ENCODE assay signal across 10 cellular contexts in genomic region chr17:50689956-50690886, GRCh38. TPM values are rescaled to one million over a fixed set of nuclear protein-coding genes. Genes with fewer than 3 reads are reported as not detected.
DNase-seq lines count a peak whose midpoint lies in the region; ATAC-seq, FAIRE-seq and TF ChIP-seq lines count a peak whose summit lies in the region.
"Had no signal": no experiment of that assay in that cellular context is flagged by ENCODE, and none has a peak within 500 bp of the region (broad histone marks: within the 10 kb centered on the region; RNA-seq: fewer than 3 reads in every experiment).

No MANE protein-coding gene starts in this region.

- no peaks in the 10 kb centered on the region for H3K27me3 ChIP-seq in PC-9 (ENCODE audit: insufficient read depth, low read depth)
- H3K27me3 ChIP-seq in endothelial cell of umbilical vein (ENCODE audit: control insufficient read depth in 2 of 2, insufficient read depth in 2 of 2, low read length in 2 of 2), result no peaks in the 10 kb centered on the region
- no peaks in the 10 kb centered on the region for H3K27me3 ChIP-seq in neural progenitor cell
- no peaks in the 10 kb centered on the region for H3K27me3 ChIP-seq in tibial nerve

- H3K4me1 Mint-ChIP-seq in neural progenitor cell, result peaks cover 71% of the 10 kb centered on the region

- H3K9me1 ChIP-seq in endothelial cell of umbilical vein (replicated peaks; ENCODE audit: control insufficient read depth, extremely low read depth, insufficient read depth, low read length), result no peaks in the 10 kb centered on the region

- intact Hi-C loops in PC-9 (cut with micrococcal nuclease; ENCODE audit: unreplicated experiment), result loop anchor here (10.0 kb wide), 1 partner anchor 485 kb away; the partner anchor contains the start of gene COL1A1
- intact Hi-C loops in endothelial cell of umbilical vein (cut with micrococcal nuclease), result no loop called here

- TF ChIP-seq EP300 in tibial nerve (IDR thresholded peaks at IDR 0.05), result no peak

- H3K36me3 ChIP-seq in PC-9 (ENCODE audit: low read depth), result peaks cover 55% of the 10 kb centered on the region
- peaks cover 6 to 8% of the 10 kb centered on the region in 2 experiments for H3K36me3 ChIP-seq in endothelial cell of umbilical vein (ENCODE audit: control insufficient read depth in 2 of 2, extremely low read depth in 1 of 2, insufficient read depth in 2 of 2, low read length in 2 of 2)
- peaks cover 5% of the 10 kb centered on the region for H3K36me3 ChIP-seq in neural progenitor cell
- H3K36me3 ChIP-seq in tibial nerve, result peaks cover 0 to 32% (median 0%) of the 10 kb centered on the region in 3 donors

- no peak for FAIRE-seq in endothelial cell of umbilical vein (lab: Jason Lieb, UNC)

- POLR2A ChIA-PET in PC-9 (lab: Charles Lee; ENCODE audit: unreplicated experiment), result interaction anchor here (0.5 kb wide), 2 partner anchors 51 to 59 kb away, joined by 3 to 4 read pairs; no protein-coding TSS in a partner anchor
- POLR2A ChIA-PET in endothelial cell of umbilical vein (lab: Charles Lee), result no interaction called here

- dilution Hi-C loops in endothelial cell of umbilical vein (cut with MboI; ENCODE audit: extremely low pct_ligation_motif_present, low sequenced_read_pairs), result no loop called here

- WGBS in tibial nerve, 2 donors, result 54 to 55% methylated on average over 14 to 18 of the region's 19 CpGs

- H4K20me1 ChIP-seq in PC-9 (ENCODE audit: insufficient read depth), result no peaks in the 10 kb centered on the region; the same call in 1 of the 2 replicates
- no peaks in the 10 kb centered on the region for H4K20me1 ChIP-seq in endothelial cell of umbilical vein (replicated peaks; ENCODE audit: control insufficient read depth, extremely low read depth, insufficient read depth, low read length)
- no peaks in the 10 kb centered on the region for H4K20me1 ChIP-seq in neural progenitor cell (ENCODE audit: low read depth)

- H3K4me3 Mint-ChIP-seq in neural progenitor cell, result peak overlapping the region; percentile 66

- CTCF ChIA-PET in PC-9 (lab: Charles Lee) (no interaction called here), endothelial cell of umbilical vein (lab: Charles Lee) (interaction anchor here (1.9 to 9.9 kb wide), 2 partner anchors 64 to 140 kb away, joined by 6 to 150 read pairs; partner anchors contain the start of gene SPATA20)

- H3K4me2 ChIP-seq in PC-9, result peak overlapping the region; percentile 39
- no peak overlapping the region for H3K4me2 ChIP-seq in endothelial cell of umbilical vein (ENCODE audit: insufficient read depth, low read length)
- peak overlapping the region; percentile 29 for H3K4me2 ChIP-seq in neural progenitor cell

- no peak for TF ChIP-seq CTCF in PC-9 (conservative IDR thresholded peaks at IDR 0.05)
- no peak for TF ChIP-seq CTCF in endothelial cell of umbilical vein (IDR thresholded peaks at IDR 0.05; ENCODE audit: extremely low read depth in 1 of 2, insufficient read depth in 1 of 2, low read depth in 1 of 2, low read length in 2 of 2)
- TF ChIP-seq CTCF in neural progenitor cell (IDR thresholded peaks at IDR 0.05), result no peak
- no peak for TF ChIP-seq CTCF in tibial nerve (IDR thresholded peaks at IDR 0.05)

- H3K9me3 ChIP-seq in PC-9 (ENCODE audit: insufficient read depth, low read depth) (no peaks in the 10 kb centered on the region), endothelial cell of umbilical vein (replicated peaks; ENCODE audit: control insufficient read depth, insufficient read depth, low read length) (no peaks in the 10 kb centered on the region), neural progenitor cell (ENCODE audit: low read depth) (no peaks in the 10 kb centered on the region), tibial nerve (no peaks in the 10 kb centered on the region)

- H3K27ac ChIP-seq in PC-9 (peak overlapping the region; percentile 37; the same call in 1 of the 2 replicates), endothelial cell of umbilical vein (ENCODE audit: insufficient read depth, low read depth, low read length) (no peak overlapping the region), neural progenitor cell (peak overlapping the region; percentile 93), tibial nerve (no peak overlapping the region)

- H3F3A ChIP-seq in PC-9 (ENCODE audit: insufficient read depth, low read depth) (peaks cover 99% of the 10 kb centered on the region), neural progenitor cell (ENCODE audit: low read depth) (peaks cover 57% of the 10 kb centered on the region)

- DNase-seq in D341Med (ENCODE audit: low spot score) (peak; percentile 42), PC-9 (no peak), endothelial cell of umbilical vein (ENCODE audit: low read depth, low spot score) (no peak), neural progenitor cell (ENCODE audit: low spot score) (peak; percentile 96), tibial nerve (ENCODE audit: low spot score in 2 of 2) (no peak)
- DNase-seq in effector CD4-positive, alpha-beta T cell, result no peak
- no peak for DNase-seq in activated naive CD4-positive, alpha-beta T cell treated with Interleukin-2 at 50 U/mL for 16 hours
- DNase-seq: activated T-cell treated with anti-CD3 and anti-CD28 coated beads, Interleukin-2, amount 50 U/mL, for 48 hours; NCI-H526 had no signal

- H3K9me3 Mint-ChIP-seq in neural progenitor cell, result no peaks in the 10 kb centered on the region

- H3K9ac ChIP-seq in endothelial cell of umbilical vein (replicated peaks; ENCODE audit: extremely low read depth, insufficient read depth, low read length), result no peak overlapping the region
- no peak overlapping the region for H3K9ac ChIP-seq in neural progenitor cell

- TF ChIP-seq POLR2A in endothelial cell of umbilical vein (IDR thresholded peaks at IDR 0.05; ENCODE audit: low read depth, low read length) (no peak), tibial nerve (IDR thresholded peaks at IDR 0.05) (no peak)

- H3K79me2 ChIP-seq in PC-9 (ENCODE audit: low read depth) (0 out of 2 replicates have a peak, but pooled peaks cover 5% of the 10 kb centered on the region), endothelial cell of umbilical vein (ENCODE audit: control insufficient read depth, insufficient read depth, low read length) (no peaks in the 10 kb centered on the region), neural progenitor cell (ENCODE audit: low read depth) (no peaks in the 10 kb centered on the region)

- H3K9me2 ChIP-seq in PC-9 (ENCODE audit: insufficient read depth), result no peaks in the 10 kb centered on the region

- H3K4me3 ChIP-seq in PC-9 (no peak overlapping the region), endothelial cell of umbilical vein (replicated peaks in 1 of 3; ENCODE audit: insufficient read depth in 1 of 3, low read depth in 1 of 3, low read length in 3 of 3) (no peak overlapping the region), neural progenitor cell (no peak overlapping the region), tibial nerve (no peak overlapping the region)

- peaks cover 10% of the 10 kb centered on the region for H3K27me3 Mint-ChIP-seq in neural progenitor cell (ENCODE audit: insufficient read depth, low read depth)

- ATAC-seq in HG03135 (IDR thresholded peaks at IDR 0.05; ENCODE audit: unreplicated experiment), result no peak

- BruUV-seq in PC-9 (replicated peaks; lab: Mats Ljungman, UMichigan) (no TSS peak), endothelial cell of umbilical vein (replicated peaks; lab: Mats Ljungman, UMichigan) (no TSS peak)

- peak overlapping the region; percentile 95 for H3K27ac Mint-ChIP-seq in neural progenitor cell

- H3K4me1 ChIP-seq in PC-9 (replicated peaks; ENCODE audit: insufficient read depth) (peaks cover 92% of the 10 kb centered on the region), endothelial cell of umbilical vein (ENCODE audit: control insufficient read depth, extremely low read depth, insufficient read depth, low read length) (peaks cover 3% of the 10 kb centered on the region), neural progenitor cell (peaks cover 35% of the 10 kb centered on the region), tibial nerve (peaks cover 0 to 28% (median 9%) of the 10 kb centered on the region in 4 donors)

- peaks cover 8% of the 10 kb centered on the region for H3K36me3 Mint-ChIP-seq in neural progenitor cell

- H2AFZ ChIP-seq in PC-9, result no peak overlapping the region
- no peak overlapping the region for H2AFZ ChIP-seq in endothelial cell of umbilical vein (ENCODE audit: low read depth, low read length)
- no peak overlapping the region for H2AFZ ChIP-seq in neural progenitor cell (replicated peaks)

RNA-seq across cellular contexts. Expression of gene ANKRD40, which starts 17.5 kb away (rescaled TPM):
- total RNA-seq in PC-9 (2021) (24.4 and 33.5 TPM in 2 replicates), endothelial cell of umbilical vein (55.0 and 56.0 TPM in 2 replicates), neural progenitor cell (ENCODE audit: low replicate concordance) (50.6 and 53.4 TPM in 2 replicates), tibial nerve (10 to 100 TPM; 48.0 to 80.6 (median 55.0) TPM)
- polyA plus RNA-seq in endothelial cell of umbilical vein, result 24.3 and 24.5 TPM in 2 replicates
- polyA plus RNA-seq in endothelial cell of umbilical vein (2011; cell fraction: cytosol; rRNA removed), result 30.6 and 30.7 TPM in 2 replicates
- 30.4 and 39.3 TPM in 2 replicates for polyA plus RNA-seq in endothelial cell of umbilical vein (2011; cell fraction: nucleus; rRNA removed)
- polyA plus RNA-seq in endothelial cell of umbilical vein (2012), result 21.8 and 30.3 TPM in 2 replicates
- 26.8 and 27.1 TPM in 2 replicates for polyA minus RNA-seq in endothelial cell of umbilical vein
- 19.5 TPM for polyA minus RNA-seq in endothelial cell of umbilical vein (2011; cell fraction: cytosol; rRNA and poly(A)+ RNA removed)
- polyA minus RNA-seq in endothelial cell of umbilical vein (2011; cell fraction: nucleus; rRNA and poly(A)+ RNA removed), result 11.1 and 20.3 TPM in 2 replicates

RNA-seq across cellular contexts. Expression of gene LUC7L3, which starts 29.2 kb away (rescaled TPM):
- total RNA-seq in PC-9 (2021) (147 and 212 TPM in 2 replicates), endothelial cell of umbilical vein (111 and 113 TPM in 2 replicates), neural progenitor cell (ENCODE audit: low replicate concordance) (245 and 374 TPM in 2 replicates), tibial nerve (100 to 1,000 TPM in 3 of 4 donors, 10 to 100 TPM in 1; 80.8 to 114 (median 105) TPM)
- polyA plus RNA-seq in endothelial cell of umbilical vein, result 42.3 and 70.9 TPM in 2 replicates
- polyA plus RNA-seq in endothelial cell of umbilical vein (2011; cell fraction: cytosol; rRNA removed), result 43.6 and 47.2 TPM in 2 replicates
- polyA plus RNA-seq in endothelial cell of umbilical vein (2011; cell fraction: nucleus; rRNA removed), result 299 and 437 TPM in 2 replicates
- polyA plus RNA-seq in endothelial cell of umbilical vein (2012), result 108 and 113 TPM in 2 replicates
- 43.9 and 55.7 TPM in 2 replicates for polyA minus RNA-seq in endothelial cell of umbilical vein
- 12.1 TPM for polyA minus RNA-seq in endothelial cell of umbilical vein (2011; cell fraction: cytosol; rRNA and poly(A)+ RNA removed)
- polyA minus RNA-seq in endothelial cell of umbilical vein (2011; cell fraction: nucleus; rRNA and poly(A)+ RNA removed), result 95.7 and 120 TPM in 2 replicates

RNA-seq across cellular contexts. Expression of gene ABCC3, which starts 55.5 kb away (rescaled TPM):
- total RNA-seq in PC-9 (2021), result 221 and 273 TPM in 2 replicates
- total RNA-seq in endothelial cell of umbilical vein, result 1.1 and 2.1 TPM in 2 replicates
- 2.6 and 4.2 TPM in 2 replicates for polyA plus RNA-seq in endothelial cell of umbilical vein
- polyA plus RNA-seq in endothelial cell of umbilical vein (2011; cell fraction: cytosol; rRNA removed), result 1.9 and 2.1 TPM in 2 replicates
- 9.6 and 18.4 TPM in 2 replicates for polyA plus RNA-seq in endothelial cell of umbilical vein (2011; cell fraction: nucleus; rRNA removed)
- 1.4 and 1.7 TPM in 2 replicates for polyA plus RNA-seq in endothelial cell of umbilical vein (2012)
- polyA minus RNA-seq in endothelial cell of umbilical vein, result 4.1 and 4.5 TPM in 2 replicates
- polyA minus RNA-seq in endothelial cell of umbilical vein (2011; cell fraction: cytosol; rRNA and poly(A)+ RNA removed), result 19.9 TPM
- 3.0 and 5.5 TPM in 2 replicates for polyA minus RNA-seq in endothelial cell of umbilical vein (2011; cell fraction: nucleus; rRNA and poly(A)+ RNA removed)
- total RNA-seq in neural progenitor cell (ENCODE audit: low replicate concordance), result 0.22 TPM in 1 of 2 replicates, not detected in the other
- 10 to 100 TPM in 1 of 4 donors, 1 to 10 TPM in 3; 1.5 to 19.2 (median 7.3) TPM for total RNA-seq in tibial nerve

Comparison
In these comparisons a context has a peak if more than half of its experiments do, and no peak if none do; other contexts are left out.
1. DNase-seq: peak in D341Med (single experiment) and neural progenitor cell (single experiment); none in PC-9 (0 of 2), endothelial cell of umbilical vein (single experiment), effector CD4-positive, alpha-beta T cell (single experiment), activated naive CD4-positive, alpha-beta T cell treated with Interleukin-2 at 50 U/mL for 16 hours (single experiment) and tibial nerve (0 of 2).
2. H3K27ac ChIP-seq: peak in PC-9 (single experiment) and neural progenitor cell (single experiment); none in endothelial cell of umbilical vein (single experiment) and tibial nerve (0 of 4).
3. RNA of gene ABCC3, which starts 55.5 kb away (total RNA-seq): 221 to 273 TPM in PC-9; 1.5 to 19.2 TPM in tibial nerve, 1.1 to 2.1 TPM in endothelial cell of umbilical vein and 0.22 TPM in neural progenitor cell; every median in the first group is over 10 times any median in the second.